In genomic region chr22:39151329-39151975, GRCh38 we compare ENCODE assay signal across 9 cellular contexts. TPM values are rescaled to one million over a fixed set of nuclear protein-coding genes. Genes with fewer than 3 reads are reported as not detected.
A peak's percentile ranks its signal among the peaks of the same experiment; 100 is the strongest.
DNase-seq lines count a peak whose midpoint lies in the region; ATAC-seq, FAIRE-seq and TF ChIP-seq lines count a peak whose summit lies in the region.
"Had no signal": no experiment of that assay in that cellular context is flagged by ENCODE, and none has a peak within 500 bp of the region (broad histone marks: within the 10 kb centered on the region; RNA-seq: fewer than 3 reads in every experiment).

No MANE protein-coding gene starts in this region.

- H3K27ac ChIP-seq in GM23248 (no peak overlapping the region), hepatocyte (peak overlapping the region; percentile 37), small intestine (ENCODE audit: low read depth in 1 of 2, low read length in 1 of 2) (peak overlapping the region in 1 of 2 donors; percentile 88)

- H3K36me3 ChIP-seq in GM23248 (ENCODE audit: low read depth) = no peaks in the 10 kb centered on the region
- H3K36me3 ChIP-seq in hepatocyte (replicated peaks; ENCODE audit: insufficient read depth, low read depth) = no peaks in the 10 kb centered on the region
- H3K36me3 ChIP-seq in small intestine (ENCODE audit: control insufficient read depth in 2 of 2, insufficient read depth in 2 of 2, low read length in 2 of 2) = no peaks in the 10 kb centered on the region

- DNase-seq in GM23248 (peak; percentile 23), hepatocyte (ENCODE audit: low spot score) (peak; percentile 49), small intestine (no peak), GF-D8 (lab: John Stamatoyannopoulos, UW) (no peak), DMS79 (lab: John Stamatoyannopoulos, UW) (no peak)
- DNase-seq in activated CD4-positive, alpha-beta memory T cell treated with anti-CD3 and anti-CD28 coated beads for 36 hours = no peak
- DNase-seq: NCI-H446 treated with DMSO at 0.1 percent for 48 hours had no signal

- no peak for FAIRE-seq in small intestine (lab: Jason Lieb, UNC)

- peak overlapping the region; percentile 71 for H3K27ac Mint-ChIP-seq in activated CD4-positive, alpha-beta memory T cell treated with anti-CD3 and anti-CD28 coated beads for 36 hours

- CTCF ChIA-PET in activated CD4-positive, alpha-beta memory T cell treated with anti-CD3 and anti-CD28 coated beads for 36 hours (lab: Charles Lee) = interaction anchor here (0.5 to 3.5 kb wide), 8 partner anchors 8 to 282 kb away, joined by 3 to 22 read pairs (median 4); no protein-coding TSS in a partner anchor

- ATAC-seq in HG02938 (IDR thresholded peaks at IDR 0.05; ENCODE audit: unreplicated experiment) (no peak), GM19397 (IDR thresholded peaks at IDR 0.05; ENCODE audit: unreplicated experiment) (no peak)

- H3K4me3 ChIP-seq in GM23248 = peak overlapping the region; percentile 60
- no peak overlapping the region for H3K4me3 ChIP-seq in hepatocyte
- peak overlapping the region; percentile 84 to 96 for H3K4me3 ChIP-seq in small intestine (ENCODE audit: low read depth in 1 of 2, low read length in 2 of 2)

- in situ Hi-C loops in GM23248 (cut with MboI) = loop anchor here (10.0 kb wide), 1 partner anchor 363 kb away; no protein-coding TSS in a partner anchor

- peak overlapping the region; percentile 76 for H3K9ac ChIP-seq in GM23248

- H3K27me3 Mint-ChIP-seq in activated CD4-positive, alpha-beta memory T cell treated with anti-CD3 and anti-CD28 coated beads for 36 hours = peaks cover 13% of the 10 kb centered on the region

- no peaks in the 10 kb centered on the region for H3K36me3 Mint-ChIP-seq in activated CD4-positive, alpha-beta memory T cell treated with anti-CD3 and anti-CD28 coated beads for 36 hours

- peak overlapping the region; percentile 77 for H3K4me3 Mint-ChIP-seq in activated CD4-positive, alpha-beta memory T cell treated with anti-CD3 and anti-CD28 coated beads for 36 hours

- H3K27me3 ChIP-seq in GM23248 (replicated peaks; ENCODE audit: insufficient read depth) (peaks cover 25% of the 10 kb centered on the region), hepatocyte (peaks cover 27% of the 10 kb centered on the region), small intestine (ENCODE audit: control insufficient read depth in 2 of 2, insufficient read depth in 2 of 2, low read length in 2 of 2) (no peaks in the 10 kb centered on the region)

- peaks cover 8% of the 10 kb centered on the region; the same call in 1 of the 2 replicates for H3F3A ChIP-seq in GM23248 (ENCODE audit: insufficient read depth)

- H3K79me2 ChIP-seq in GM23248 (ENCODE audit: insufficient read depth) (no peaks in the 10 kb centered on the region), hepatocyte (no peaks in the 10 kb centered on the region)

- H2AFZ ChIP-seq in GM23248 (peak overlapping the region; percentile 79), hepatocyte (no peak overlapping the region)

- H4K20me1 ChIP-seq in GM23248 (ENCODE audit: insufficient read depth) (no peaks in the 10 kb centered on the region), hepatocyte (ENCODE audit: insufficient read depth, poor library complexity, severe bottlenecking) (no peaks in the 10 kb centered on the region)

- H3K9me2 ChIP-seq in GM23248 (ENCODE audit: insufficient read depth) (no peaks in the 10 kb centered on the region), hepatocyte (replicated peaks; ENCODE audit: insufficient read depth) (no peaks in the 10 kb centered on the region)

- H3K9me3 Mint-ChIP-seq in activated CD4-positive, alpha-beta memory T cell treated with anti-CD3 and anti-CD28 coated beads for 36 hours = no peaks in the 10 kb centered on the region

- POLR2A ChIA-PET in activated CD4-positive, alpha-beta memory T cell treated with anti-CD3 and anti-CD28 coated beads for 36 hours (lab: Charles Lee) = interaction anchor here (0.6 to 5.8 kb wide), 2 partner anchors 10 to 166 kb away, joined by 3 to 51 read pairs; partner anchors contain the start of gene RPL3

- intact Hi-C loops in activated CD4-positive, alpha-beta memory T cell treated with anti-CD3 and anti-CD28 coated beads for 36 hours (cut with micrococcal nuclease) = no loop called here

- H3K9me3 ChIP-seq in GM23248 (ENCODE audit: low read depth) (no peaks in the 10 kb centered on the region), hepatocyte (ENCODE audit: low read depth) (no peaks in the 10 kb centered on the region), small intestine (ENCODE audit: control insufficient read depth, low read depth) (no peaks in the 10 kb centered on the region)

- no peaks in the 10 kb centered on the region for H3K4me1 ChIP-seq in GM23248 (ENCODE audit: insufficient read depth)
- peaks cover 11% of the 10 kb centered on the region for H3K4me1 ChIP-seq in hepatocyte (ENCODE audit: insufficient read depth)
- peaks cover 0 to 7% of the 10 kb centered on the region in 2 donors for H3K4me1 ChIP-seq in small intestine (ENCODE audit: control insufficient read depth in 2 of 2, insufficient read depth in 1 of 2, low read depth in 1 of 2, low read length in 1 of 2)

- H3K4me1 Mint-ChIP-seq in activated CD4-positive, alpha-beta memory T cell treated with anti-CD3 and anti-CD28 coated beads for 36 hours (ENCODE audit: low read depth) = peaks cover 46% of the 10 kb centered on the region

- WGBS in GM23248 (ENCODE audit: low coverage in 1 of 2, low lambda C conversion rate in 2 of 2, missing lambda C conversion rate in 2 of 2), 2 experiments = 27 to 28% methylated on average over 11 to 15 of the region's 16 CpGs
- 74% methylated on average over 14 of the region's 16 CpGs for WGBS in hepatocyte (ENCODE audit: low lambda C conversion rate, missing lambda C conversion rate)
- WGBS in small intestine, 3 donors = 20 to 42% (median 23%) methylated on average over 15 to 16 of the region's 16 CpGs

- no peak for TF ChIP-seq CTCF in hepatocyte (IDR thresholded peaks at IDR 0.05; ENCODE audit: poor library complexity)

- H3K4me2 ChIP-seq in GM23248 (ENCODE audit: unreplicated experiment) = peak overlapping the region; percentile 86
- H3K4me2 ChIP-seq in hepatocyte = peak overlapping the region; percentile 96

RNA-seq across cellular contexts. Expression of gene CBX7, which starts 1.0 kb away (rescaled TPM):
- 3.8 and 10.4 TPM in 2 replicates for total RNA-seq in GM23248 (2014; rRNA removed; shearing (Covaris generic))
- 2.5 and 2.9 TPM in 2 replicates for polyA plus RNA-seq in GM23248 (2016; fragmentation: Nextera tagmentation; extraction: Ambion mirVana)
- total RNA-seq in activated CD4-positive, alpha-beta memory T cell treated with anti-CD3 and anti-CD28 coated beads for 36 hours = 10 to 100 TPM; 35.7 to 37.7 TPM
- total RNA-seq in hepatocyte = 3.2 and 9.6 TPM in 2 replicates
- 4.2 and 9.5 TPM in 2 replicates for polyA plus RNA-seq in hepatocyte
- 10 to 100 TPM in 2 of 3 donors, 1 to 10 TPM in 1; 9.8 to 29.8 (median 22.2) TPM for polyA plus RNA-seq in small intestine

RNA-seq across cellular contexts. Expression of gene APOBEC3H, which starts 54.4 kb away (rescaled TPM):
- not detected in 2 replicates for total RNA-seq in GM23248 (2014; rRNA removed; shearing (Covaris generic))
- polyA plus RNA-seq in GM23248 (2016; fragmentation: Nextera tagmentation; extraction: Ambion mirVana) (not detected in 2 replicates), hepatocyte (not detected in 2 replicates), small intestine (under 1 TPM in 1 of 3 donors, not detected in 2; 0.12 TPM)
- total RNA-seq in activated CD4-positive, alpha-beta memory T cell treated with anti-CD3 and anti-CD28 coated beads for 36 hours = 10 to 100 TPM; 23.6 to 25.3 TPM
- total RNA-seq in hepatocyte = not detected in 2 replicates

Comparison
In these comparisons a context has a peak if more than half of its experiments do, and no peak if none do; other contexts are left out.
1. DNase-seq: peak in GM23248 (single experiment) and hepatocyte (single experiment); none in activated CD4-positive, alpha-beta memory T cell treated with anti-CD3 and anti-CD28 coated beads for 36 hours (single experiment), small intestine (single experiment), GF-D8 (single experiment) and DMS79 (single experiment).
2. RNA of gene APOBEC3H, which starts 54.4 kb away (total RNA-seq): 23.6 to 25.3 TPM in activated CD4-positive, alpha-beta memory T cell treated with anti-CD3 and anti-CD28 coated beads for 36 hours; not detected in hepatocyte and not detected in GM23248; every median in the first group is over 10 times any median in the second.